8 cellular contexts compared by ENCODE assay signal in genomic region chr6:118652051-118652699, GRCh38. TPM values are rescaled to one million over a fixed set of nuclear protein-coding genes. Genes with fewer than 3 reads are reported as not detected.
DNase-seq lines count a peak whose midpoint lies in the region; ATAC-seq, FAIRE-seq and TF ChIP-seq lines count a peak whose summit lies in the region.

No MANE protein-coding gene starts in this region.

- H3K4me1 ChIP-seq in ES-I3 (ENCODE audit: insufficient read depth, low read length) (peaks cover 8% of the 10 kb centered on the region; the same call in 1 of the 2 replicates), OCI-LY3 (ENCODE audit: low read length) (peaks cover 16% of the 10 kb centered on the region), endothelial cell of umbilical vein (ENCODE audit: control insufficient read depth, extremely low read depth, insufficient read depth, low read length) (peaks cover 21% of the 10 kb centered on the region), trophoblast cell (ENCODE audit: control insufficient read depth in 1 of 2, insufficient read depth in 2 of 2, low read length in 2 of 2) (no peaks in the 10 kb centered on the region)

- peak overlapping the region; percentile 81 for H4K8ac ChIP-seq in trophoblast cell (ENCODE audit: low read depth, low read length)

- no peak for FAIRE-seq in endothelial cell of umbilical vein (lab: Jason Lieb, UNC)

- H2BK12ac ChIP-seq in trophoblast cell (ENCODE audit: low read length) = peak overlapping the region; percentile 62

- no peak overlapping the region for H3K4ac ChIP-seq in trophoblast cell (ENCODE audit: low read depth, low read length)

- dilution Hi-C loops in endothelial cell of umbilical vein (cut with MboI; ENCODE audit: extremely low pct_ligation_motif_present, low sequenced_read_pairs) = no loop called here

- H3K27ac ChIP-seq in OCI-LY3 (ENCODE audit: low read length) (no peak overlapping the region), endothelial cell of umbilical vein (ENCODE audit: insufficient read depth, low read depth, low read length) (peak overlapping the region; percentile 85), trophoblast cell (ENCODE audit: low read depth, low read length) (no peak overlapping the region)

- no peaks in the 10 kb centered on the region for H3K9me1 ChIP-seq in endothelial cell of umbilical vein (replicated peaks; ENCODE audit: control insufficient read depth, extremely low read depth, insufficient read depth, low read length)

- no peak for TF ChIP-seq POLR2A in endothelial cell of umbilical vein (IDR thresholded peaks at IDR 0.05; ENCODE audit: low read depth, low read length)

- peaks cover 11% of the 10 kb centered on the region for H3K79me1 ChIP-seq in trophoblast cell (ENCODE audit: low read length)

- ATAC-seq in GM18520 (IDR thresholded peaks at IDR 0.05; ENCODE audit: unreplicated experiment) (no peak), HG03175 (IDR thresholded peaks at IDR 0.05; ENCODE audit: unreplicated experiment) (no peak), omental fat pad (ENCODE audit: low FRiP score) (no peak)

- H4K12ac ChIP-seq in trophoblast cell (ENCODE audit: low read depth, low read length) = no peak overlapping the region

- CTCF ChIA-PET in endothelial cell of umbilical vein (lab: Charles Lee) = interaction anchor here (0.9 to 1.5 kb wide), 6 partner anchors 19 to 368 kb away, joined by 3 to 9 read pairs (median 4); partner anchors contain the start of gene ASF1A

- WGBS in trophoblast cell (ENCODE audit: extremely low coverage, insufficient coverage, insufficient read length) = no CpG with 5 or more reads among the region's 20 CpGs

- H3K4me3 ChIP-seq in OCI-LY3 (ENCODE audit: low read length) = peak overlapping the region; percentile 85
- peak overlapping the region; percentile 57 to 98 (median 77) for H3K4me3 ChIP-seq in endothelial cell of umbilical vein (replicated peaks in 1 of 3; ENCODE audit: insufficient read depth in 1 of 3, low read depth in 1 of 3, low read length in 3 of 3)
- H3K4me3 ChIP-seq in trophoblast cell (ENCODE audit: low read depth, low read length) = no peak overlapping the region

- DNase-seq in endothelial cell of umbilical vein (ENCODE audit: low read depth, low spot score) (no peak), trophoblast cell (no peak), omental fat pad (ENCODE audit: low spot score) (no peak), GF-D8 (lab: John Stamatoyannopoulos, UW) (no peak)

- H4K20me1 ChIP-seq in OCI-LY3 (ENCODE audit: insufficient read depth, low read length) (no peaks in the 10 kb centered on the region), endothelial cell of umbilical vein (replicated peaks; ENCODE audit: control insufficient read depth, extremely low read depth, insufficient read depth, low read length) (no peaks in the 10 kb centered on the region)

- H3K79me2 ChIP-seq in OCI-LY3 (ENCODE audit: low read length) = peaks cover 4% of the 10 kb centered on the region; the same call in 1 of the 2 replicates
- peaks cover 41% of the 10 kb centered on the region for H3K79me2 ChIP-seq in endothelial cell of umbilical vein (ENCODE audit: control insufficient read depth, insufficient read depth, low read length)
- H3K79me2 ChIP-seq in trophoblast cell (ENCODE audit: control insufficient read depth, insufficient read depth, low read length, poor library complexity) = peaks cover 7% of the 10 kb centered on the region

- H2AK5ac ChIP-seq in trophoblast cell (ENCODE audit: low read length) = no peak overlapping the region

- no peak overlapping the region for H3K18ac ChIP-seq in trophoblast cell (ENCODE audit: low read length)

- H3K9me3 ChIP-seq in ES-I3 (ENCODE audit: control insufficient read depth, insufficient read depth, low read length) (no peaks in the 10 kb centered on the region), OCI-LY3 (ENCODE audit: insufficient read depth, low read length) (no peaks in the 10 kb centered on the region), endothelial cell of umbilical vein (replicated peaks; ENCODE audit: control insufficient read depth, insufficient read depth, low read length) (no peaks in the 10 kb centered on the region), trophoblast cell (ENCODE audit: insufficient read depth, low read depth, low read length) (no peaks in the 10 kb centered on the region)

- no peak overlapping the region for H4K91ac ChIP-seq in trophoblast cell (ENCODE audit: low read depth, low read length)

- no peak overlapping the region for H2BK5ac ChIP-seq in trophoblast cell (ENCODE audit: low read depth, low read length, poor library complexity)

- H3K9ac ChIP-seq in ES-I3 (ENCODE audit: low read depth, low read length) (peak overlapping the region; percentile 74), OCI-LY3 (ENCODE audit: low read length) (peak overlapping the region; percentile 72), endothelial cell of umbilical vein (replicated peaks; ENCODE audit: extremely low read depth, insufficient read depth, low read length) (peak overlapping the region; percentile 99), trophoblast cell (ENCODE audit: low read length) (no peak overlapping the region)

- no peak overlapping the region for H3K23ac ChIP-seq in trophoblast cell (ENCODE audit: low read length)

- TF ChIP-seq CTCF in OCI-LY3 (IDR thresholded peaks at IDR 0.05; ENCODE audit: low read depth, low read length) (no peak), endothelial cell of umbilical vein (IDR thresholded peaks at IDR 0.05; ENCODE audit: extremely low read depth in 1 of 2, insufficient read depth in 1 of 2, low read depth in 1 of 2, low read length in 2 of 2) (no peak), omental fat pad (IDR thresholded peaks at IDR 0.05) (no peak)

- H2BK120ac ChIP-seq in trophoblast cell (ENCODE audit: insufficient read depth, low read length, poor library complexity) = no peak overlapping the region

- H3K36me3 ChIP-seq in ES-I3 (ENCODE audit: insufficient read depth, low read length) (no peaks in the 10 kb centered on the region), OCI-LY3 (replicated peaks; ENCODE audit: low read depth, low read length) (no peaks in the 10 kb centered on the region), endothelial cell of umbilical vein (ENCODE audit: control insufficient read depth in 2 of 2, extremely low read depth in 1 of 2, insufficient read depth in 2 of 2, low read length in 2 of 2) (no peaks in the 10 kb centered on the region), trophoblast cell (ENCODE audit: control insufficient read depth in 1 of 2, insufficient read depth in 2 of 2, low read length in 2 of 2) (no peaks in the 10 kb centered on the region)

- POLR2A ChIA-PET in endothelial cell of umbilical vein (lab: Charles Lee) = interaction anchor here (0.6 to 0.9 kb wide), 2 partner anchors 8 to 57 kb away, joined by 3 to 11 read pairs; no protein-coding TSS in a partner anchor

- H2AFZ ChIP-seq in OCI-LY3 (ENCODE audit: low read depth, low read length) (peak overlapping the region; percentile 84), endothelial cell of umbilical vein (ENCODE audit: low read depth, low read length) (peak overlapping the region; percentile 99), trophoblast cell (ENCODE audit: insufficient read depth, low read length, poor library complexity) (peak overlapping the region; percentile 19)

- intact Hi-C loops in endothelial cell of umbilical vein (cut with micrococcal nuclease) = loop anchor here (5.0 kb wide), 1 partner anchor 150 kb away; no protein-coding TSS in a partner anchor

- no peak overlapping the region for H3K14ac ChIP-seq in trophoblast cell (ENCODE audit: low read length)

- TSS peak; percentile 69 for BruUV-seq in endothelial cell of umbilical vein (replicated peaks; lab: Mats Ljungman, UMichigan)

- H3K4me2 ChIP-seq in OCI-LY3 (ENCODE audit: low read length) (peak overlapping the region; percentile 86), endothelial cell of umbilical vein (ENCODE audit: insufficient read depth, low read length) (peak overlapping the region; percentile 76), trophoblast cell (ENCODE audit: low read length) (peak overlapping the region; percentile 65)

- no peaks in the 10 kb centered on the region for H3K27me3 ChIP-seq in OCI-LY3 (ENCODE audit: low read depth, low read length)
- no peaks in the 10 kb centered on the region for H3K27me3 ChIP-seq in endothelial cell of umbilical vein (ENCODE audit: control insufficient read depth in 2 of 2, insufficient read depth in 2 of 2, low read length in 2 of 2)
- no peaks in the 10 kb centered on the region for H3K27me3 ChIP-seq in trophoblast cell (ENCODE audit: insufficient read depth, low read length)

TF ChIP-seq in endothelial cell of umbilical vein, 7 proteins besides CTCF, POLR2A, EP300 and RAD21:
- TF ChIP-seq EZH2 (IDR thresholded peaks at IDR 0.05; ENCODE audit: borderline replicate concordance, low read depth, low read length, severe bottlenecking) (no peak), POLR2AphosphoS5 (IDR thresholded peaks at IDR 0.05; ENCODE audit: insufficient read depth, low read depth, low read length) (no peak), FOS (IDR thresholded peaks at IDR 0.05; ENCODE audit: borderline replicate concordance, insufficient read depth, low read length) (no peak), MYC (IDR thresholded peaks at IDR 0.05; ENCODE audit: low read depth, low read length) (no peak), JUN (IDR thresholded peaks at IDR 0.05; ENCODE audit: borderline replicate concordance, insufficient read depth, insufficient read length, low read depth) (no peak), MAX (IDR thresholded peaks at IDR 0.05; ENCODE audit: insufficient read depth, insufficient read length) (no peak), GATA2 (IDR thresholded peaks at IDR 0.05; ENCODE audit: insufficient read depth, insufficient read length, low read depth, low read length) (no peak)

RNA-seq across cellular contexts. Expression of gene CEP85L, which starts 0.8 kb away (rescaled TPM):
- 9.2 and 12.0 TPM in 2 replicates for total RNA-seq in endothelial cell of umbilical vein
- polyA plus RNA-seq in endothelial cell of umbilical vein = 1.5 and 1.8 TPM in 2 replicates
- polyA plus RNA-seq in endothelial cell of umbilical vein (2011; cell fraction: cytosol; rRNA removed) = 1.4 and 1.5 TPM in 2 replicates
- 7.0 and 8.0 TPM in 2 replicates for polyA plus RNA-seq in endothelial cell of umbilical vein (2011; cell fraction: nucleus; rRNA removed)
- 4.2 and 4.9 TPM in 2 replicates for polyA plus RNA-seq in endothelial cell of umbilical vein (2012)
- polyA minus RNA-seq in endothelial cell of umbilical vein = 38.8 and 44.9 TPM in 2 replicates
- 2.3 TPM for polyA minus RNA-seq in endothelial cell of umbilical vein (2011; cell fraction: cytosol; rRNA and poly(A)+ RNA removed)
- 67.2 and 142 TPM in 2 replicates for polyA minus RNA-seq in endothelial cell of umbilical vein (2011; cell fraction: nucleus; rRNA and poly(A)+ RNA removed)
- 6.3 TPM in 2 replicates for polyA plus RNA-seq in trophoblast cell (2013)
- total RNA-seq in omental fat pad = 10 to 100 TPM in 3 of 4 donors, 1 to 10 TPM in 1; 9.7 to 22.6 (median 14.4) TPM

Comparison
In these comparisons a context has a peak if more than half of its experiments do, and no peak if none do; other contexts are left out.
1. H2AFZ ChIP-seq: peak in every context shown above with its lines; median percentile 99 in endothelial cell of umbilical vein; 84 in OCI-LY3; 19 in trophoblast cell.